In genomic region chr9:21331676-21332402, GRCh38 we compare ENCODE assay signal across 12 cellular contexts. TPM values are rescaled to one million over a fixed set of nuclear protein-coding genes. Genes with fewer than 3 reads are reported as not detected.
DNase-seq lines count a peak whose midpoint lies in the region; ATAC-seq and TF ChIP-seq lines count a peak whose summit lies in the region.
"Had no signal": no experiment of that assay in that cellular context is flagged by ENCODE, and none has a peak within 500 bp of the region (broad histone marks: within the 10 kb centered on the region; RNA-seq: fewer than 3 reads in every experiment).

No MANE protein-coding gene starts in this region.

- POLR2A ChIA-PET in CD8-positive, alpha-beta memory T cell (lab: Charles Lee): no interaction called here

- CTCF ChIA-PET in CD8-positive, alpha-beta memory T cell (lab: Charles Lee): interaction anchor here (0.8 to 2.2 kb wide), 4 partner anchors 8 to 134 kb away, joined by 3 to 10 read pairs (median 4); no protein-coding TSS in a partner anchor

- H3K27ac ChIP-seq in CD8-positive, alpha-beta memory T cell (ENCODE audit: low read depth, low read length): no peak overlapping the region
- no peak overlapping the region for H3K27ac ChIP-seq in HUES6 (ENCODE audit: low read depth, low read length)
- H3K27ac ChIP-seq: uterus had no signal

- no peaks in the 10 kb centered on the region for H3K27me3 Mint-ChIP-seq in CD8-positive, alpha-beta memory T cell
- no peaks in the 10 kb centered on the region for H3K27me3 Mint-ChIP-seq in natural killer cell (ENCODE audit: low read depth in 2 of 2)

- ATAC-seq in natural killer cell (no peak), GM18907 (IDR thresholded peaks at IDR 0.05; ENCODE audit: unreplicated experiment) (no peak)

- H3K27me3 ChIP-seq in CD8-positive, alpha-beta memory T cell (ENCODE audit: insufficient read depth, low read length, poor library complexity, severe bottlenecking): no peaks in the 10 kb centered on the region
- H3K27me3 ChIP-seq in HUES6 (ENCODE audit: control insufficient read depth, insufficient read depth, low read length) (no peaks in the 10 kb centered on the region), adipocyte (replicated peaks; ENCODE audit: control insufficient read depth, insufficient read depth, low read length) (no peaks in the 10 kb centered on the region)
- H3K27me3 ChIP-seq: uterus had no signal

- peaks cover 56% of the 10 kb centered on the region for H3K4me1 ChIP-seq in CD8-positive, alpha-beta memory T cell (ENCODE audit: insufficient read depth, low read length)
- H3K4me1 ChIP-seq in HUES6 (ENCODE audit: control insufficient read depth, insufficient read depth, low read length): peaks cover 23% of the 10 kb centered on the region
- peaks cover 55% of the 10 kb centered on the region for H3K4me1 ChIP-seq in adipocyte (ENCODE audit: control insufficient read depth, insufficient read depth, low read length)

- H3K4me1 Mint-ChIP-seq in CD8-positive, alpha-beta memory T cell: peaks cover 75 to 92% (median 91%) of the 10 kb centered on the region in 3 donors
- H3K4me1 Mint-ChIP-seq in natural killer cell: peaks cover 67 to 71% of the 10 kb centered on the region in 2 donors

- TF ChIP-seq POLR2A in lower leg skin (IDR thresholded peaks at IDR 0.05): no peak

- WGBS in lower leg skin, 2 donors: 37 to 39% methylated on average over 5 of the region's 5 CpGs

- H3K36me3 Mint-ChIP-seq in CD8-positive, alpha-beta memory T cell: peaks cover 6 to 49% (median 6%) of the 10 kb centered on the region in 3 donors
- H3K36me3 Mint-ChIP-seq in natural killer cell: no peaks in the 10 kb centered on the region

- peaks cover 0 to 5% (median 0%) of the 10 kb centered on the region in 5 donors for H3K9me3 Mint-ChIP-seq in CD8-positive, alpha-beta memory T cell
- H3K9me3 Mint-ChIP-seq in natural killer cell: no peaks in the 10 kb centered on the region

- no peak overlapping the region for H3K4me3 ChIP-seq in CD8-positive, alpha-beta memory T cell (ENCODE audit: low read length)
- H3K4me3 ChIP-seq in HUES6 (ENCODE audit: low read depth, low read length) (peak overlapping the region; percentile 16; the same call in 1 of the 2 replicates), adipocyte (ENCODE audit: low read length) (peak overlapping the region; percentile 92), lower leg skin (ENCODE audit: low read depth, poor library complexity, severe bottlenecking) (no peak overlapping the region)
- H3K4me3 ChIP-seq: uterus had no signal

- no peak for DNase-seq in CD8-positive, alpha-beta memory T cell
- DNase-seq in adipocyte (ENCODE audit: low read depth) (no peak), natural killer cell (no peak), lower leg skin (ENCODE audit: low spot score in 2 of 2) (no peak), NCI-H2171 (lab: John Stamatoyannopoulos, UW) (no peak)
- DNase-seq in activated CD4-positive, alpha-beta T cell treated with anti-CD3 and anti-CD28 coated beads for 48 hours: no peak
- DNase-seq: activated effector memory CD4-positive, alpha-beta T cell treated with Interleukin-2 at 50 U/mL for 16 hours; uterus had no signal

- TF ChIP-seq CTCF in natural killer cell (IDR thresholded peaks at IDR 0.05) (no peak), lower leg skin (IDR thresholded peaks at IDR 0.05) (no peak)

- no peak overlapping the region for H3K9ac ChIP-seq in HUES6 (ENCODE audit: low read length)
- H3K9ac ChIP-seq in adipocyte (ENCODE audit: low read length): peak overlapping the region; percentile 14

- intact Hi-C loops in natural killer cell (cut with micrococcal nuclease) (loop anchor here (5.0 kb wide), 1 partner anchor 470 kb away; the partner anchor contains the start of gene MTAP), lower leg skin (cut with DNase I; ENCODE audit: low total_unique reads) (no loop called here)

- peak overlapping the region in 6 of 8 donors; percentile 17 to 77 (median 40) for H3K27ac Mint-ChIP-seq in CD8-positive, alpha-beta memory T cell
- peak overlapping the region; percentile 21 to 59 for H3K27ac Mint-ChIP-seq in natural killer cell

- H3K4me3 Mint-ChIP-seq in CD8-positive, alpha-beta memory T cell: peak overlapping the region; percentile 54 to 99 (median 92)
- peak overlapping the region; percentile 25 for H3K4me3 Mint-ChIP-seq in natural killer cell

- no peaks in the 10 kb centered on the region for H3K36me3 ChIP-seq in CD8-positive, alpha-beta memory T cell (ENCODE audit: insufficient read depth, low read length)
- H3K36me3 ChIP-seq in HUES6 (ENCODE audit: control insufficient read depth, insufficient read depth, low read length) (peaks cover 15% of the 10 kb centered on the region), adipocyte (ENCODE audit: control insufficient read depth, insufficient read depth, low read length, severe bottlenecking) (no peaks in the 10 kb centered on the region)
- H3K36me3 ChIP-seq: uterus had no signal

- no peaks in the 10 kb centered on the region for H3K9me3 ChIP-seq in CD8-positive, alpha-beta memory T cell (ENCODE audit: low read length)
- H3K9me3 ChIP-seq in HUES6 (ENCODE audit: control insufficient read depth, insufficient read depth, low read depth, low read length): no peaks in the 10 kb centered on the region
- H3K9me3 ChIP-seq in adipocyte (ENCODE audit: control insufficient read depth, low read length): no peaks in the 10 kb centered on the region
- H3K9me3 ChIP-seq: uterus had no signal

RNA-seq across cellular contexts. Expression of gene KLHL9, which starts 3.4 kb away (rescaled TPM):
- total RNA-seq in CD8-positive, alpha-beta memory T cell: 10 to 100 TPM; 16.0 to 16.3 TPM
- polyA plus RNA-seq in CD8-positive, alpha-beta memory T cell: 16.9 TPM
- 10 to 100 TPM; 13.5 to 17.2 (median 13.6) TPM for total RNA-seq in natural killer cell
- 10 to 100 TPM; 12.0 to 17.8 (median 15.3) TPM for total RNA-seq in lower leg skin

RNA-seq across cellular contexts. Expression of gene IFNA6, which starts 18.8 kb away (rescaled TPM):
- not detected for total RNA-seq in CD8-positive, alpha-beta memory T cell
- not detected for polyA plus RNA-seq in CD8-positive, alpha-beta memory T cell
- not detected for total RNA-seq in natural killer cell
- not detected for total RNA-seq in lower leg skin
- total RNA-seq: LHCN-M2; T-helper 2 cell treated with Interferon-gamma antibody and Interleukin-4, amounts not matched to agents 100 ng/mL and 5 ng/mL, for 36 hours; uterus had no signal

RNA-seq across cellular contexts. Expression of gene IFNA5, which starts 26.7 kb away (rescaled TPM):
- total RNA-seq in CD8-positive, alpha-beta memory T cell: not detected
- polyA plus RNA-seq in CD8-positive, alpha-beta memory T cell: not detected
- total RNA-seq in natural killer cell: not detected
- not detected for total RNA-seq in lower leg skin
- total RNA-seq: LHCN-M2; T-helper 2 cell treated with Interferon-gamma antibody and Interleukin-4, amounts not matched to agents 100 ng/mL and 5 ng/mL, for 36 hours had no signal

RNA-seq across cellular contexts. Expression of gene IFNA13, which starts 36.0 kb away (rescaled TPM):
- total RNA-seq in CD8-positive, alpha-beta memory T cell: not detected
- not detected for polyA plus RNA-seq in CD8-positive, alpha-beta memory T cell
- total RNA-seq in natural killer cell (not detected), lower leg skin (not detected)
- total RNA-seq: LHCN-M2; T-helper 2 cell treated with Interferon-gamma antibody and Interleukin-4, amounts not matched to agents 100 ng/mL and 5 ng/mL, for 36 hours; uterus had no signal

RNA-seq across cellular contexts. Expression of gene IFNA2, which starts 53.4 kb away (rescaled TPM):
- not detected for total RNA-seq in CD8-positive, alpha-beta memory T cell
- not detected for polyA plus RNA-seq in CD8-positive, alpha-beta memory T cell
- total RNA-seq in natural killer cell (not detected), lower leg skin (not detected)
- total RNA-seq: LHCN-M2; T-helper 2 cell treated with Interferon-gamma antibody and Interleukin-4, amounts not matched to agents 100 ng/mL and 5 ng/mL, for 36 hours; uterus had no signal

Comparison
In these comparisons a context has a peak if more than half of its experiments do, and no peak if none do; other contexts are left out.
1. H3K4me3 ChIP-seq: peak in HUES6 (single experiment) and adipocyte (single experiment); none in CD8-positive, alpha-beta memory T cell (single experiment) and lower leg skin (single experiment).